In the genomic region with DNA sequence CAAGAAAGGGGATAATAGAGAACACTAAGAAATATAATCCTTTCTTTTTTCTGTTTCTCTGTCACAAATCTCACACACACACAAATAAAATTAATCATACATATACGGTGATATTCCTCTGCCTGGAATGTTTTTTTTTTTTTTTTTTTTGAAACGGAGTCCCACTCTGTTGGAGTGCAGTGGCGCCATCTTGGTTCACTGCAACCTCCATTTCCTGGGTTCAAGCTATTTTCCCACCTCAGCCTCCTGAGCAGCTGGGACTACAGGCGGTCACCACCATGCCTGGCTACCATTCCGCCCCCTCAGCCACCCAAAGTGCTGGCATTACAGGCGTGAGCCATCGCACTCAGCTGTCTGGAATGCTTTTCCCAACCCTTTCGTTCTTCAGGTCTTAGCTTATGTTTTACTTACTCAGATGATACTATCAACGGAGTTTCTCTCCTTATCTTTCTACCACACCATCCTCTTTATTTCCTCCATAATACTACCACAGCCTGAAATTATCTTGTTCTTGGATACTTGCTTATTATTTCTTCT, we compare ENCODE assay signal across 15 cellular contexts.
"Had no signal": no experiment of that assay in that cellular context is flagged by ENCODE, and none has a peak within 500 bp of the region (broad histone marks: within the 10 kb centered on the region; RNA-seq: fewer than 3 reads in every experiment).

No MANE protein-coding gene starts in this region.

- FAIRE-seq: colon, small intestine had no signal

- H3K9me3 ChIP-seq: mucosa of descending colon, suprapubic skin had no signal

- H3K4me3 ChIP-seq: dorsolateral prefrontal cortex, mucosa of descending colon, suprapubic skin had no signal

- H3K36me3 ChIP-seq: suprapubic skin had no signal

- H3K27ac ChIP-seq: dorsolateral prefrontal cortex, foreskin keratinocyte, suprapubic skin had no signal

- DNase-seq: activated CD4-positive, alpha-beta T cell treated with anti-CD3 and anti-CD28 coated beads for 36 hours; activated CD4-positive, alpha-beta T cell treated with anti-CD3 and anti-CD28 coated beads, Interleukin-2, amount 50 U/mL, for 48 hours; aorta; dorsolateral prefrontal cortex; glutamatergic neuron; hippocampal formation; mucosa of descending colon; naive B cell; right cardiac atrium; small intestine; stimulated activated CD4-positive, alpha-beta T cell treated with anti-CD3 and anti-CD28 coated beads, Interleukin-4, amount 100 ng/mL, for 1 hour; stimulated activated naive CD8-positive, alpha-beta T cell treated with anti-CD3 and anti-CD28 coated beads, Interleukin-15, amount 100 ng/mL, for 72 hours had no signal

- H3K27me3 ChIP-seq: dorsolateral prefrontal cortex, foreskin keratinocyte, suprapubic skin had no signal

- ATAC-seq: activated CD4-positive, alpha-beta T cell treated with anti-CD3 and anti-CD28 coated beads for 36 hours; foreskin keratinocyte; mucosa of descending colon; right cardiac atrium; stimulated activated naive CD8-positive, alpha-beta T cell treated with anti-CD3 and anti-CD28 coated beads, Interleukin-15, amount 100 ng/mL, for 72 hours had no signal
